ENCODE assay signal across 14 cellular contexts in the genomic region with DNA sequence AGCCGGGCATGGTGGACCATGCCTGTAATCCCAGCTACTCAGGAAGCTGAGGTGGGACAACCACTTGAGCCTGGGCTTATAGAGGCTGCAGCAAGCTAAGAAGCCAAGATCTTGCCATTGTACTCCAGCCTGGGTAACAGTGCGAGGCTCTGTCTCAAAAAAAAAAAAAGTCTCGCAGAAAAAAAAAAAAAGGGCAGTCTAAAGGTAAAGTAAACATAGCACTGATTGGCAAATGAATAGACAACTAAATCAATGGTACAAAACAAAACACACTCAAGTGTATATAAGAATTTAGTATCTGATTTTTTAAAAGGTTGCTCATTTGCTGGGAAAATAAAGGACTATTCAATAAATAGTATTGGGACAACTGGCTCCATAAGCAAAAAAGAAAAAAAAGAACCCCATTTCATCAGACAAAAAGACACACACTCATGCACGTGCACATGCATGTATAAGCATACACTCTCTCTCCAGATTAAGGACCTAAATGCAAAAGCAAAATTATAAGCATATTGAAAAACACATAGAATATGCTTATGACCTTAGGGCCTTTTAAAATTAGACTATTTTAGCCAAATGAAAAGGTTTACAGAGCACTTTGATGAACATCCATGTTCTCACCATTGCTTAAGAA. TPM values are rescaled to one million over a fixed set of nuclear protein-coding genes. Genes with fewer than 3 reads are reported as not detected.
DNase-seq lines count a peak whose midpoint lies in the region; ATAC-seq and TF ChIP-seq lines count a peak whose summit lies in the region.
"Had no signal": no experiment of that assay in that cellular context is flagged by ENCODE, and none has a peak within 500 bp of the region (broad histone marks: within the 10 kb centered on the region; RNA-seq: fewer than 3 reads in every experiment).

No MANE protein-coding gene starts in this region.

- peaks cover 47% of the 10 kb centered on the region for H3K36me3 Mint-ChIP-seq in activated CD4-positive, alpha-beta T cell treated with anti-CD3 and anti-CD28 coated beads, Interleukin-2, amount 10 ng/mL, durations not matched to agents 24 days and 14 days (ENCODE audit: low read depth)
- H3K36me3 Mint-ChIP-seq in naive thymus-derived CD4-positive, alpha-beta T cell: peaks cover 12 to 40% (median 36%) of the 10 kb centered on the region in 5 donors

- no peaks in the 10 kb centered on the region for H3K9me3 ChIP-seq in HEK293 (ENCODE audit: control insufficient read depth, insufficient read depth, low read depth, low read length)
- no peaks in the 10 kb centered on the region for H3K9me3 ChIP-seq in naive thymus-derived CD4-positive, alpha-beta T cell (ENCODE audit: control insufficient read depth in 2 of 3, low read length in 3 of 3)

- DNase-seq in activated CD4-positive, alpha-beta T cell treated with anti-CD3 and anti-CD28 coated beads, Interleukin-2, amount 10 ng/mL, durations not matched to agents 24 days and 14 days: peak; percentile 39
- no peak for DNase-seq in activated CD4-positive, alpha-beta T cell treated with anti-CD3 and anti-CD28 coated beads, Interleukin-2, amount 50 U/mL, for 1 hour
- DNase-seq in dermis blood vessel endothelial cell: peak; percentile 25
- DNase-seq in naive thymus-derived CD4-positive, alpha-beta T cell: peak in 2 of 9 donors; percentile 29 to 41
- DNase-seq in stimulated activated CD4-positive, alpha-beta T cell treated with anti-CD3 and anti-CD28 coated beads, Interleukin-4, amount 100 ng/mL, for 1 hour: no peak
- no peak for DNase-seq in AG08396 (ENCODE audit: low spot score)
- DNase-seq: activated CD4-positive, alpha-beta T cell treated with anti-CD3 and anti-CD28 coated beads, Interleukin-2, amount 50 U/mL, for 4 hours; caudate nucleus; CD8-positive, alpha-beta memory T cell; EL; NCI-H146 had no signal

- H3K4me1 Mint-ChIP-seq in activated CD4-positive, alpha-beta T cell treated with anti-CD3 and anti-CD28 coated beads, Interleukin-2, amount 10 ng/mL, durations not matched to agents 24 days and 14 days: peaks cover 70% of the 10 kb centered on the region
- peaks cover 47 to 86% (median 75%) of the 10 kb centered on the region in 7 donors for H3K4me1 Mint-ChIP-seq in naive thymus-derived CD4-positive, alpha-beta T cell

- no peaks in the 10 kb centered on the region for H3K9me3 Mint-ChIP-seq in activated CD4-positive, alpha-beta T cell treated with anti-CD3 and anti-CD28 coated beads, Interleukin-2, amount 10 ng/mL, durations not matched to agents 24 days and 14 days
- peaks cover 0 to 5% (median 0%) of the 10 kb centered on the region in 11 donors for H3K9me3 Mint-ChIP-seq in naive thymus-derived CD4-positive, alpha-beta T cell
- H3K9me3 Mint-ChIP-seq: CD8-positive, alpha-beta memory T cell had no signal

- no peak overlapping the region for H3K27ac ChIP-seq in HEK293 (ENCODE audit: extremely low read depth, low read depth, low read length)
- H3K27ac ChIP-seq in naive thymus-derived CD4-positive, alpha-beta T cell (ENCODE audit: low read depth, low read length): peak overlapping the region; percentile 64

- no peaks in the 10 kb centered on the region for H3K27me3 ChIP-seq in naive thymus-derived CD4-positive, alpha-beta T cell (ENCODE audit: control insufficient read depth in 2 of 2, insufficient read depth in 2 of 2, low read length in 2 of 2)

- CTCF ChIA-PET in HEK293 (lab: Yijun Ruan, JAX): interaction anchor here (0.5 to 0.8 kb wide), 3 partner anchors 18 to 212 kb away, joined by 3 to 5 read pairs (median 3); no protein-coding TSS in a partner anchor
- CTCF ChIA-PET in naive thymus-derived CD4-positive, alpha-beta T cell (lab: Charles Lee): interaction anchor here (0.6 to 2.4 kb wide), 8 partner anchors 10 to 211 kb away, joined by 3 to 9 read pairs (median 3); no protein-coding TSS in a partner anchor

- H3K36me3 ChIP-seq in HEK293 (ENCODE audit: control insufficient read depth in 2 of 2, insufficient read depth in 1 of 2, low read length in 2 of 2): no peaks in the 10 kb centered on the region; a peak in 1 of 3 replicates
- no peaks in the 10 kb centered on the region for H3K36me3 ChIP-seq in naive thymus-derived CD4-positive, alpha-beta T cell (ENCODE audit: control insufficient read depth in 2 of 3, insufficient read depth in 3 of 3, low read length in 3 of 3)

- H3K4me1 ChIP-seq in HEK293 (ENCODE audit: control insufficient read depth, insufficient read depth, low read length): peaks cover 15% of the 10 kb centered on the region
- peaks cover 12 to 32% of the 10 kb centered on the region in 2 donors for H3K4me1 ChIP-seq in naive thymus-derived CD4-positive, alpha-beta T cell (ENCODE audit: control insufficient read depth in 2 of 2, insufficient read depth in 2 of 2, low read length in 2 of 2)

- no peaks in the 10 kb centered on the region for H3K27me3 Mint-ChIP-seq in activated CD4-positive, alpha-beta T cell treated with anti-CD3 and anti-CD28 coated beads, Interleukin-2, amount 10 ng/mL, durations not matched to agents 24 days and 14 days
- H3K27me3 Mint-ChIP-seq in naive thymus-derived CD4-positive, alpha-beta T cell: no peaks in the 10 kb centered on the region
- H3K27me3 Mint-ChIP-seq: CD8-positive, alpha-beta memory T cell had no signal

- no peak overlapping the region for H3K4me3 ChIP-seq in HEK293 (ENCODE audit: low read depth, low read length)
- H3K4me3 ChIP-seq in naive thymus-derived CD4-positive, alpha-beta T cell (ENCODE audit: low read length): peak overlapping the region; percentile 10

- peak overlapping the region; percentile 93 for H3K4me3 Mint-ChIP-seq in activated CD4-positive, alpha-beta T cell treated with anti-CD3 and anti-CD28 coated beads, Interleukin-2, amount 10 ng/mL, durations not matched to agents 24 days and 14 days
- H3K4me3 Mint-ChIP-seq in naive thymus-derived CD4-positive, alpha-beta T cell: peak overlapping the region; percentile 67 to 99 (median 96)

- TF ChIP-seq CTCF in HEK293 (tag by site-specific recombination; IDR thresholded peaks at IDR 0.05): no peak

- POLR2A ChIA-PET in HEK293 (lab: Yijun Ruan, JAX): no interaction called here
- POLR2A ChIA-PET in naive thymus-derived CD4-positive, alpha-beta T cell (lab: Charles Lee): interaction anchor here (0.6 to 9.0 kb wide), 23 partner anchors 9 to 179 kb away, joined by 3 to 97 read pairs (median 4); no protein-coding TSS in a partner anchor

- H3K27ac Mint-ChIP-seq in activated CD4-positive, alpha-beta T cell treated with anti-CD3 and anti-CD28 coated beads, Interleukin-2, amount 10 ng/mL, durations not matched to agents 24 days and 14 days: no peak overlapping the region
- H3K27ac Mint-ChIP-seq in naive thymus-derived CD4-positive, alpha-beta T cell: peak overlapping the region in 8 of 9 donors; percentile 48 to 100 (median 96)

- intact Hi-C loops in activated CD4-positive, alpha-beta T cell treated with anti-CD3 and anti-CD28 coated beads, Interleukin-2, amount 10 ng/mL, durations not matched to agents 24 days and 14 days (cut with micrococcal nuclease): no loop called here
- intact Hi-C loops in naive thymus-derived CD4-positive, alpha-beta T cell (cut with micrococcal nuclease): no loop called here

- peak; percentile 24 for ATAC-seq in naive thymus-derived CD4-positive, alpha-beta T cell
- no peak for ATAC-seq in HG02763 (IDR thresholded peaks at IDR 0.05; ENCODE audit: unreplicated experiment)
- ATAC-seq: Right ventricle myocardium inferior had no signal

TF ChIP-seq in HEK293, 187 proteins besides CTCF, POLR2A, EP300 and RAD21:
- TF ChIP-seq, protein P1, sequence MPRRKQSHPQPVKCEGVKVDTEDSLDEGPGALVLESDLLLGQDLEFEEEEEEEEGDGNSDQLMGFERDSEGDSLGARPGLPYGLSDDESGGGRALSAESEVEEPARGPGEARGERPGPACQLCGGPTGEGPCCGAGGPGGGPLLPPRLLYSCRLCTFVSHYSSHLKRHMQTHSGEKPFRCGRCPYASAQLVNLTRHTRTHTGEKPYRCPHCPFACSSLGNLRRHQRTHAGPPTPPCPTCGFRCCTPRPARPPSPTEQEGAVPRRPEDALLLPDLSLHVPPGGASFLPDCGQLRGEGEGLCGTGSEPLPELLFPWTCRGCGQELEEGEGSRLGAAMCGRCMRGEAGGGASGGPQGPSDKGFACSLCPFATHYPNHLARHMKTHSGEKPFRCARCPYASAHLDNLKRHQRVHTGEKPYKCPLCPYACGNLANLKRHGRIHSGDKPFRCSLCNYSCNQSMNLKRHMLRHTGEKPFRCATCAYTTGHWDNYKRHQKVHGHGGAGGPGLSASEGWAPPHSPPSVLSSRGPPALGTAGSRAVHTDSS (tag by site-specific recombination; IDR thresholded peaks at IDR 0.05): no peak
- no peak for TF ChIP-seq BCL11A (tag by site-specific recombination; IDR thresholded peaks at IDR 0.05; ENCODE audit: low read depth)
- TF ChIP-seq ZNF292 (tag by site-specific recombination; IDR thresholded peaks at IDR 0.05; ENCODE audit: borderline replicate concordance, low read depth): no peak
- no peak for TF ChIP-seq ZNF843 (tag by site-specific recombination; IDR thresholded peaks at IDR 0.05)
- TF ChIP-seq, protein P2, sequence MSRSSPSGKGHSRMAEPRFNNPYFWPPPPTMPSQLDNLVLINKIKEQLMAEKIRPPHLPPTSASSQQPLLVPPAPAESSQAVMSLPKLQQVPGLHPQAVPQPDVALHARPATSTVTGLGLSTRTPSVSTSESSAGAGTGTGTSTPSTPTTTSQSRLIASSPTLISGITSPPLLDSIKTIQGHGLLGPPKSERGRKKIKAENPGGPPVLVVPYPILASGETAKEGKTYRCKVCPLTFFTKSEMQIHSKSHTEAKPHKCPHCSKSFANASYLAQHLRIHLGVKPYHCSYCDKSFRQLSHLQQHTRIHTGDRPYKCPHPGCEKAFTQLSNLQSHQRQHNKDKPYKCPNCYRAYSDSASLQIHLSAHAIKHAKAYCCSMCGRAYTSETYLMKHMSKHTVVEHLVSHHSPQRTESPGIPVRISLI (tag by site-specific recombination; IDR thresholded peaks at IDR 0.05): 0 out of 2 replicates have a peak, but pooled peaks have one; percentile 38
- 0 out of 2 replicates have a peak, but pooled peaks have one; percentile 28 for TF ChIP-seq FEZF1 (tag by site-specific recombination; IDR thresholded peaks at IDR 0.05)
- TF ChIP-seq ZNF23 (tag by site-specific recombination; IDR thresholded peaks at IDR 0.05; ENCODE audit: borderline replicate concordance): no peak
TF ChIP-seq in HEK293: peak in this region for 2.

RNA-seq across cellular contexts. Expression of a gene that starts 5.7 kb away (rescaled TPM):
- 65.1 and 68.2 TPM in 2 replicates for total RNA-seq in activated CD4-positive, alpha-beta T cell treated with anti-CD3 and anti-CD28 coated beads, Interleukin-2, amount 10 ng/mL, durations not matched to agents 24 days and 14 days
- 749 and 1,244 TPM in 2 replicates for total RNA-seq in dermis blood vessel endothelial cell
- 100 to 1,000 TPM; 101 to 372 (median 346) TPM for total RNA-seq in naive thymus-derived CD4-positive, alpha-beta T cell
- 100 to 1,000 TPM; 130 to 148 TPM for polyA plus RNA-seq in naive thymus-derived CD4-positive, alpha-beta T cell

Comparison
In these comparisons a context has a peak if more than half of its experiments do, and no peak if none do; other contexts are left out.
1. DNase-seq: peak in activated CD4-positive, alpha-beta T cell treated with anti-CD3 and anti-CD28 coated beads, Interleukin-2, amount 10 ng/mL, durations not matched to agents 24 days and 14 days (single experiment) and dermis blood vessel endothelial cell (single experiment); none in activated CD4-positive, alpha-beta T cell treated with anti-CD3 and anti-CD28 coated beads, Interleukin-2, amount 50 U/mL, for 1 hour (single experiment), stimulated activated CD4-positive, alpha-beta T cell treated with anti-CD3 and anti-CD28 coated beads, Interleukin-4, amount 100 ng/mL, for 1 hour (single experiment) and AG08396 (single experiment).